ENCODE assay signal across 8 cellular contexts in the genomic region with DNA sequence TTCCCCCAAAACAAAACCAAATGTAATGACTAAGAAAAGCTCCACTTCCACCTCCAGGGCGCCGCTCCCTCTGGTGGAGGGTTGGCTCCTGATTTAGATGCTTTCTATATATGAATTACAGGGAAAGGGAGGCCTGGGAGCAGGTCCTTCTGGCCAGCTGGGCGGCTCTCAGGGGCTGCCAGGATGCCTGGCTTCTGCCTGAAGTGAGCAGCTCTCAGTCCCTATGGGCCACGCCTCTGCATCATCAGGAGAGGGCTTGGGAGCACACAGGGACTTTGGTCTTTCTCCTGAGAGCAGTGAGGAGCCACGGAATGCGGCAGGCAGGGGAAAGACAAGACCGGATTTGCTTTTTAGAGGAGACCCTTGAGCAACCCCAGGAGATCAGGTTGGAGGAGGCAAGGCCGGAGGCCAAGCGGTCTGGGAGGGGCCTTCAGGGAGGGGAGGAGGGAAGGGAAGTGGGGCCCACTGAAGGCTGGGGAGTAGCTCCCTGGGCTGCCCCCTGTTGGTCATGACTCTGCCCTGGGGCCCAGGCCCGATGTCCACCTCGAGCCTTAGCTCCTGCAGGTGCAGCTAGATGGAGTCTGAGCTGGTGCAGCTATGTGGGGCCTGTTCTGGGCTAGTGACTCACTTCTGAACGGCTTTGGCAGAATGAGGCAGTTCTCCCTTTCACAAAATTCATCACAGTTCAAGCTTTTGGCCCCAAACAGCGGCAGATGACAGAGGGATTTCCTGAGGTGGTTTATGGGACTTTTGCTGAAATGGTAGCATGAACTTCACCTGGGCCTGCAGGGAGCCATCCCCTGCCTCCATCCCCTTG. TPM values are rescaled to one million over a fixed set of nuclear protein-coding genes. Genes with fewer than 3 reads are reported as not detected.
A peak's percentile ranks its signal among the peaks of the same experiment; 100 is the strongest.
DNase-seq lines count a peak whose midpoint lies in the region; ATAC-seq and TF ChIP-seq lines count a peak whose summit lies in the region.

No MANE protein-coding gene starts in this region.

- TF ChIP-seq EP300 in esophagus muscularis mucosa (IDR thresholded peaks at IDR 0.05) = no peak

- ATAC-seq in GM18868 (IDR thresholded peaks at IDR 0.05; ENCODE audit: unreplicated experiment) = peak; percentile 36

- peak; percentile 46 for TF ChIP-seq CTCF in AG10803 (conservative IDR thresholded peaks at IDR 0.05; ENCODE audit: low read length)
- no peak for TF ChIP-seq CTCF in esophagus muscularis mucosa (IDR thresholded peaks at IDR 0.05)
- TF ChIP-seq CTCF in uterus (IDR thresholded peaks at IDR 0.05) = no peak

- intact Hi-C loops in esophagus muscularis mucosa (cut with DNase I) (loop anchor here (5.0 kb wide), 1 partner anchor 51 kb away; no protein-coding TSS in a partner anchor), uterus (cut with DNase I; ENCODE audit: low total_unique reads) (loop anchor here (10.0 kb wide), 1 partner anchor 74 kb away; a partner anchor contains a TSS)

- H3K4me1 ChIP-seq in esophagus muscularis mucosa = peaks cover 4 to 17% (median 16%) of the 10 kb centered on the region in 4 donors
- H3K4me1 ChIP-seq in uterus = no peaks in the 10 kb centered on the region

- no peak for TF ChIP-seq POLR2A in esophagus muscularis mucosa (IDR thresholded peaks at IDR 0.05; ENCODE audit: low read depth)
- no peak for TF ChIP-seq POLR2A in uterus (IDR thresholded peaks at IDR 0.05)

- H3K9me3 ChIP-seq in esophagus muscularis mucosa (no peaks in the 10 kb centered on the region), uterus (no peaks in the 10 kb centered on the region)

- H3K27me3 ChIP-seq in esophagus muscularis mucosa (no peaks in the 10 kb centered on the region), uterus (no peaks in the 10 kb centered on the region)

- H3K36me3 ChIP-seq in esophagus muscularis mucosa (no peaks in the 10 kb centered on the region), uterus (no peaks in the 10 kb centered on the region)

- no peak overlapping the region for H3K27ac ChIP-seq in caudate nucleus (ENCODE audit: low read depth, low read length)
- H3K27ac ChIP-seq in esophagus muscularis mucosa (replicated peaks in 1 of 4) = no peak overlapping the region
- H3K27ac ChIP-seq in uterus = no peak overlapping the region

- DNase-seq in AG10803 (ENCODE audit: low read depth) (no peak), HuH-7.5 (ENCODE audit: low spot score) (peak; percentile 55), dermis blood vessel endothelial cell (peak; percentile 25), caudate nucleus (lab: John Stamatoyannopoulos, UW) (no peak), esophagus muscularis mucosa (ENCODE audit: extremely low spot score) (no peak), NCI-H2081 treated with DMSO at 0.1 percent for 48 hours (lab: John Stamatoyannopoulos, UW) (no peak), uterus (no peak)

- WGBS in esophagus muscularis mucosa = 94% methylated on average over 6 of the region's 13 CpGs

- H3K4me3 ChIP-seq in AG10803 (ENCODE audit: low read length) (no peak overlapping the region), esophagus muscularis mucosa (no peak overlapping the region), uterus (no peak overlapping the region)

RNA-seq across cellular contexts. Expression of a gene that starts 11.3 kb away (rescaled TPM):
- total RNA-seq in dermis blood vessel endothelial cell (113 and 174 TPM in 2 replicates), esophagus muscularis mucosa (100 to 1,000 TPM; 135 to 143 (median 138) TPM), uterus (100 to 1,000 TPM in 2 of 4 donors, 10 to 100 TPM in 2; 81.7 to 135 (median 112) TPM)

RNA-seq across cellular contexts. Expression of a gene that starts 54.1 kb away (rescaled TPM):
- 13.1 and 14.4 TPM in 2 replicates for total RNA-seq in dermis blood vessel endothelial cell
- 10 to 100 TPM in 3 of 4 donors, 1 to 10 TPM in 1; 9.6 to 20.4 (median 12.6) TPM for total RNA-seq in esophagus muscularis mucosa
- 10 to 100 TPM in 3 of 4 donors, 1 to 10 TPM in 1; 6.5 to 22.0 (median 13.3) TPM for total RNA-seq in uterus

Comparison
In these comparisons a context has a peak if more than half of its experiments do, and no peak if none do; other contexts are left out.
1. DNase-seq: peak in HuH-7.5 (single experiment) and dermis blood vessel endothelial cell (single experiment); none in AG10803 (single experiment), caudate nucleus (0 of 61), esophagus muscularis mucosa (single experiment), NCI-H2081 treated with DMSO at 0.1 percent for 48 hours (single experiment) and uterus (0 of 2).